30 cellular contexts compared by ENCODE assay signal in the genomic region with DNA sequence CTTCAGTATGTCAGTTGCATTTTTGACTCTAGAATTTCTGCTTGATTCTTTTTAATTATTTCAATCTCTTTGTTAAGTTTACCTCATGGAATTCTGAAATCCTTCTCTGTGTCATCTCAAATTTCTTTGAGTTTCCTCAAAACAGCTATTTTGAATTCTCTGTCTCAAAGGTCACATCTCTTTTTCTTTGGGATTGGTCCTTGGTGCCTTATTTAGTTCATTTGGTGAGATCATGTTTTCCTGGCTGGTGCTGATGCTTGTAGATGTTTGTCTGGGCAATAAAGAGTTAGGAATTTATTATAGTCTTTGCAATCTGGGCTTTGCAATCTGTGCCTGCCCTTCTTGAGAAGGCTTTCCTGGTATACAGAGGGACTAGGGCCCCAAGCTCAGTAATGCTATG.
"Had no signal": no experiment of that assay in that cellular context is flagged by ENCODE, and none has a peak within 500 bp of the region (broad histone marks: within the 10 kb centered on the region; RNA-seq: fewer than 3 reads in every experiment).

No MANE protein-coding gene starts in this region.

- H3K27ac Mint-ChIP-seq: activated CD4-positive, alpha-beta memory T cell treated with anti-CD3 and anti-CD28 coated beads, Interleukin-2, amount 10 ng/mL, durations not matched to agents 7 days and 5 days; activated CD4-positive, alpha-beta T cell treated with anti-CD3 and anti-CD28 coated beads, Interleukin-2, amount 10 ng/mL, durations not matched to agents 7 days and 5 days; activated naive CD8-positive, alpha-beta T cell; activated T-cell treated with anti-CD3 and anti-CD28 coated beads, Interleukin-2, amount 50 U/mL, for 24 hours; activated T-cell treated with anti-CD3 and anti-CD28 coated beads, Interleukin-2, amount 50 U/mL, for 72 hours; dendritic cell treated with granulocyte-macrophage colony-stimulating factor and Interleukin-4, amounts not matched to agents 40 ng/mL and 50 ng/mL, for 4 days; endodermal cell; WTC11 had no signal

- ATAC-seq: activated T-cell treated with anti-CD3 and anti-CD28 coated beads, Interleukin-2, amount 50 U/mL, for 72 hours; body of pancreas; esophagus mucosa; WTC11 had no signal

- H3K27me3 Mint-ChIP-seq: activated CD4-positive, alpha-beta memory T cell treated with anti-CD3 and anti-CD28 coated beads, Interleukin-2, amount 10 ng/mL, durations not matched to agents 7 days and 5 days; activated CD4-positive, alpha-beta T cell treated with anti-CD3 and anti-CD28 coated beads, Interleukin-2, amount 10 ng/mL, durations not matched to agents 7 days and 5 days; activated naive CD8-positive, alpha-beta T cell; activated T-cell treated with anti-CD3 and anti-CD28 coated beads, Interleukin-2, amount 50 U/mL, for 24 hours; dendritic cell treated with granulocyte-macrophage colony-stimulating factor and Interleukin-4, amounts not matched to agents 40 ng/mL and 50 ng/mL, for 4 days had no signal

- H3K4me1 Mint-ChIP-seq: activated CD4-positive, alpha-beta memory T cell treated with anti-CD3 and anti-CD28 coated beads, Interleukin-2, amount 10 ng/mL, durations not matched to agents 7 days and 5 days; activated CD4-positive, alpha-beta T cell treated with anti-CD3 and anti-CD28 coated beads, Interleukin-2, amount 10 ng/mL, durations not matched to agents 7 days and 5 days; endodermal cell; WTC11 had no signal

- H3K4me3 Mint-ChIP-seq: activated CD4-positive, alpha-beta memory T cell treated with anti-CD3 and anti-CD28 coated beads, Interleukin-2, amount 10 ng/mL, durations not matched to agents 7 days and 5 days; activated CD4-positive, alpha-beta T cell treated with anti-CD3 and anti-CD28 coated beads, Interleukin-2, amount 10 ng/mL, durations not matched to agents 7 days and 5 days; activated naive CD8-positive, alpha-beta T cell; activated T-cell treated with anti-CD3 and anti-CD28 coated beads, Interleukin-2, amount 50 U/mL, for 24 hours; activated T-cell treated with anti-CD3 and anti-CD28 coated beads, Interleukin-2, amount 50 U/mL, for 72 hours; dendritic cell treated with granulocyte-macrophage colony-stimulating factor and Interleukin-4, amounts not matched to agents 40 ng/mL and 50 ng/mL, for 4 days; endodermal cell; WTC11 had no signal

- DNase-seq: activated CD4-positive, alpha-beta memory T cell treated with anti-CD3 and anti-CD28 coated beads, Interleukin-2, amount 10 ng/mL, durations not matched to agents 7 days and 5 days; activated CD4-positive, alpha-beta T cell treated with anti-CD3 and anti-CD28 coated beads for 1 hour; activated CD4-positive, alpha-beta T cell treated with anti-CD3 and anti-CD28 coated beads for 4 hours; activated CD4-positive, alpha-beta T cell treated with anti-CD3 and anti-CD28 coated beads, Interleukin-2, amount 10 ng/mL, durations not matched to agents 7 days and 5 days; activated CD4-positive, alpha-beta T cell treated with anti-CD3 and anti-CD28 coated beads, Interleukin-2, amount 50 U/mL, for 4 hours; activated CD8-positive, alpha-beta memory T cell treated with anti-CD3 and anti-CD28 coated beads, Interleukin-2, amount 50 U/mL, for 48 hours; activated effector memory CD4-positive, alpha-beta T cell treated with Interleukin-2 at 50 U/mL for 16 hours; activated gamma-delta T cell treated with Interleukin-2 at 50 U/mL for 16 hours; activated naive CD4-positive, alpha-beta T cell treated with anti-CD3 and anti-CD28 coated beads, Interleukin-2, amount 50 U/mL, for 16 hours; activated naive CD4-positive, alpha-beta T cell treated with Interleukin-2 at 50 U/mL for 16 hours; activated T-cell treated with anti-CD3 and anti-CD28 coated beads for 4 hours; activated T-cell treated with anti-CD3 and anti-CD28 coated beads, Interleukin-2, amount 50 U/mL, for 24 hours; activated T-cell treated with anti-CD3 and anti-CD28 coated beads, Interleukin-2, amount 50 U/mL, for 72 hours; adrenal gland; amygdala; aorta; body of pancreas; caudate nucleus; colonic mucosa; dorsolateral prefrontal cortex; effector memory CD4-positive, alpha-beta T cell; endodermal cell; foreskin fibroblast; head of caudate nucleus; hippocampal formation; T-helper 2 cell had no signal
